ENCODE assay signal across 14 cellular contexts in the genomic region with DNA sequence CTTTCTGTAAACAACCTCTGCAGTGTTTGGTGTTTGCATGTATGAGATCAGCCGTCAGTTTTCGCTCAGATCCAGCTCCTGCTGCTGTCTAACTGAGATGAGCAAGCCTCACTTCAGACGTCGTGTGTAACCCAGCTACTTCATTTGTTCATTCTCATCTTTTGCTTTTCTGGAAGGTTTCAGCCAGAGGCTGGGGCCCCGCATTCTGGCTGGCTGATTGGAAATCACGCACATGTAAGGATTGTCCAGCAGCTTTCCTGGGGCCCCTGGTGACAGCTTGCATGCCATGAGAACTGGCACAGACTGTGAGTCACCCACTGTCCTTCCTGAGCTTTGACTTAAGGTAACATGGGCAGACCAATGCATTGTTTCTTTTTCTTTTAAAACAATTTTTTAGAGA. TPM values are rescaled to one million over a fixed set of nuclear protein-coding genes. Genes with fewer than 3 reads are reported as not detected.
DNase-seq lines count a peak whose midpoint lies in the region; TF ChIP-seq lines count a peak whose summit lies in the region.
"Had no signal": no experiment of that assay in that cellular context is flagged by ENCODE, and none has a peak within 500 bp of the region (broad histone marks: within the 10 kb centered on the region; RNA-seq: fewer than 3 reads in every experiment).

No MANE protein-coding gene starts in this region.

- H3K36me3 ChIP-seq in left ventricle myocardium inferior (no peaks in the 10 kb centered on the region), muscle layer of colon (ENCODE audit: insufficient read depth, low read length) (no peaks in the 10 kb centered on the region)
- H3K36me3 ChIP-seq: MG63, pancreas had no signal

- H3K27ac ChIP-seq in left ventricle myocardium inferior (replicated peaks): peak overlapping the region; percentile 81
- peak overlapping the region; percentile 84 for H3K27ac ChIP-seq in muscle layer of colon (ENCODE audit: low read depth, low read length)

- peaks cover 55% of the 10 kb centered on the region for H3K4me1 Mint-ChIP-seq in activated T-helper 2 cell treated with anti-CD3 and anti-CD28 coated beads, Interferon-gamma antibody, Interleukin-2, Interleukin-4, amounts not matched to agents 10 μg/mL and 5 μg/mL and 100 μg/mL, durations not matched to agents 14 hours and 24 hours and 36 hours (ENCODE audit: low read depth)

- no peaks in the 10 kb centered on the region for H3K27me3 Mint-ChIP-seq in activated T-helper 2 cell treated with anti-CD3 and anti-CD28 coated beads, Interferon-gamma antibody, Interleukin-2, Interleukin-4, amounts not matched to agents 10 μg/mL and 5 μg/mL and 100 μg/mL, durations not matched to agents 14 hours and 24 hours and 36 hours (ENCODE audit: low read depth)

- H3K4me3 Mint-ChIP-seq in activated T-helper 2 cell treated with anti-CD3 and anti-CD28 coated beads, Interferon-gamma antibody, Interleukin-2, Interleukin-4, amounts not matched to agents 10 μg/mL and 5 μg/mL and 100 μg/mL, durations not matched to agents 14 hours and 24 hours and 36 hours (ENCODE audit: low read depth): no peak overlapping the region

- no peak for TF ChIP-seq CTCF in left ventricle myocardium inferior (IDR thresholded peaks at IDR 0.05; ENCODE audit: borderline replicate concordance)
- no peak for TF ChIP-seq CTCF in foreskin fibroblast (IDR thresholded peaks at IDR 0.05; ENCODE audit: low read depth, low read length)

- no peaks in the 10 kb centered on the region for H3K27me3 ChIP-seq in left ventricle myocardium inferior (ENCODE audit: low read depth)
- no peaks in the 10 kb centered on the region for H3K27me3 ChIP-seq in muscle layer of colon (ENCODE audit: control insufficient read depth in 1 of 2, insufficient read depth in 2 of 2, low read length in 2 of 2)
- H3K27me3 ChIP-seq: MG63, pancreas had no signal

- DNase-seq in left ventricle myocardium inferior: no peak
- no peak for DNase-seq in cardiac septum (ENCODE audit: low spot score)
- DNase-seq in activated T-helper 2 cell treated with anti-CD3 and anti-CD28 coated beads, Interferon-gamma antibody, Interleukin-2, Interleukin-4, amounts not matched to agents 10 μg/mL and 5 μg/mL and 100 μg/mL, durations not matched to agents 14 hours and 24 hours and 36 hours (ENCODE audit: low spot score): no peak
- DNase-seq in ureter (ENCODE audit: low spot score): peak; percentile 39
- no peak for DNase-seq in foreskin fibroblast
- no peak for DNase-seq in NOMO-1 treated with DMSO at 0.1 percent for 48 hours (lab: John Stamatoyannopoulos, UW; ENCODE audit: unreplicated experiment)
- no peak for DNase-seq in NCI-H510A treated with DMSO at 0.1 percent for 48 hours (lab: John Stamatoyannopoulos, UW)
- DNase-seq: caudate nucleus, GDM1, MG63, NCI-H226, pancreas, SK-N-SH had no signal

- H3K4me1 ChIP-seq in left ventricle myocardium inferior: peaks cover 96% of the 10 kb centered on the region
- H3K4me1 ChIP-seq in muscle layer of colon (ENCODE audit: insufficient read depth, low read length): peaks cover 83% of the 10 kb centered on the region

- intact Hi-C loops in left ventricle myocardium inferior (cut with micrococcal nuclease) (no loop called here), cardiac septum (cut with DNase I) (loop anchor here (5.0 kb wide), 1 partner anchor 110 kb away; no protein-coding TSS in a partner anchor)
- intact Hi-C loops in activated T-helper 2 cell treated with anti-CD3 and anti-CD28 coated beads, Interferon-gamma antibody, Interleukin-2, Interleukin-4, amounts not matched to agents 10 μg/mL and 5 μg/mL and 100 μg/mL, durations not matched to agents 14 hours and 24 hours and 36 hours (cut with micrococcal nuclease): loop anchor here (1.0 to 5.0 kb wide), 4 partner anchors 12 to 459 kb away; partner anchors contain the start of genes FAM210A and RNMT

- H3K4me3 ChIP-seq in left ventricle myocardium inferior (no peak overlapping the region), muscle layer of colon (ENCODE audit: low read depth in 1 of 2, low read length in 2 of 2) (no peak overlapping the region), foreskin fibroblast (ENCODE audit: low read depth in 1 of 2, low read length in 2 of 2) (no peak overlapping the region)
- H3K4me3 ChIP-seq: MG63, pancreas had no signal

- H3K9ac ChIP-seq in muscle layer of colon (ENCODE audit: low read length): peak overlapping the region; percentile 26
- H3K9ac ChIP-seq: SK-N-SH had no signal

- H3K9me3 Mint-ChIP-seq in activated T-helper 2 cell treated with anti-CD3 and anti-CD28 coated beads, Interferon-gamma antibody, Interleukin-2, Interleukin-4, amounts not matched to agents 10 μg/mL and 5 μg/mL and 100 μg/mL, durations not matched to agents 14 hours and 24 hours and 36 hours: no peaks in the 10 kb centered on the region

- H3K27ac Mint-ChIP-seq in activated T-helper 2 cell treated with anti-CD3 and anti-CD28 coated beads, Interferon-gamma antibody, Interleukin-2, Interleukin-4, amounts not matched to agents 10 μg/mL and 5 μg/mL and 100 μg/mL, durations not matched to agents 14 hours and 24 hours and 36 hours: peak overlapping the region; percentile 84

- no peaks in the 10 kb centered on the region for H3K9me3 ChIP-seq in left ventricle myocardium inferior (replicated peaks)
- H3K9me3 ChIP-seq in muscle layer of colon (ENCODE audit: low read length): no peaks in the 10 kb centered on the region
- H3K9me3 ChIP-seq: MG63, pancreas, SK-N-SH had no signal

- H3K36me3 Mint-ChIP-seq in activated T-helper 2 cell treated with anti-CD3 and anti-CD28 coated beads, Interferon-gamma antibody, Interleukin-2, Interleukin-4, amounts not matched to agents 10 μg/mL and 5 μg/mL and 100 μg/mL, durations not matched to agents 14 hours and 24 hours and 36 hours (ENCODE audit: low read depth): no peaks in the 10 kb centered on the region

RNA-seq across cellular contexts. Expression of gene LDLRAD4, which starts 49.0 kb away (rescaled TPM):
- 43.3 TPM for total RNA-seq in left ventricle myocardium inferior
- total RNA-seq in cardiac septum: 23.3 TPM
- 30.5 and 32.7 TPM in 2 replicates for total RNA-seq in activated T-helper 2 cell treated with anti-CD3 and anti-CD28 coated beads, Interferon-gamma antibody, Interleukin-2, Interleukin-4, amounts not matched to agents 10 μg/mL and 5 μg/mL and 100 μg/mL, durations not matched to agents 14 hours and 24 hours and 36 hours
- total RNA-seq in ureter: 39.7 TPM
